In genomic region chr16:2586241-2586640, GRCh38 we compare ENCODE assay signal across 14 cellular contexts. TPM values are rescaled to one million over a fixed set of nuclear protein-coding genes. Genes with fewer than 3 reads are reported as not detected.
DNase-seq lines count a peak whose midpoint lies in the region; FAIRE-seq and TF ChIP-seq lines count a peak whose summit lies in the region.
"Had no signal": no experiment of that assay in that cellular context is flagged by ENCODE, and none has a peak within 500 bp of the region (broad histone marks: within the 10 kb centered on the region; RNA-seq: fewer than 3 reads in every experiment).

No MANE protein-coding gene starts in this region.

- H3K27me3 ChIP-seq in WERI-Rb-1 (ENCODE audit: insufficient read depth, low read depth, severe bottlenecking): no peaks in the 10 kb centered on the region
- no peaks in the 10 kb centered on the region for H3K27me3 ChIP-seq in left ventricle myocardium inferior (ENCODE audit: low read depth)
- no peaks in the 10 kb centered on the region for H3K27me3 ChIP-seq in small intestine (ENCODE audit: control insufficient read depth in 2 of 2, insufficient read depth in 2 of 2, low read length in 2 of 2)
- H3K27me3 ChIP-seq: BLaER1 treated with 17β-estradiol and CSF1 and Interleukin-3, amounts not matched to agents 10 nM and 100 nM; tibial nerve had no signal

- no peak overlapping the region for H3K4me3 ChIP-seq in WERI-Rb-1 (ENCODE audit: low read depth, low read length)
- no peak overlapping the region for H3K4me3 ChIP-seq in left ventricle myocardium inferior
- H3K4me3 ChIP-seq in small intestine (ENCODE audit: low read depth in 1 of 2, low read length in 2 of 2): no peak overlapping the region
- H3K4me3 ChIP-seq: BLaER1 treated with 17β-estradiol and CSF1 and Interleukin-3, amounts not matched to agents 10 nM and 100 nM; tibial nerve had no signal

- TF ChIP-seq CTCF in WERI-Rb-1 (IDR thresholded peaks at IDR 0.05; ENCODE audit: low read depth, low read length) (peak; percentile 31; the same call in 1 of the 2 replicates), left ventricle myocardium inferior (IDR thresholded peaks at IDR 0.05; ENCODE audit: borderline replicate concordance) (peak; percentile 19)

- no peak for FAIRE-seq in small intestine (lab: Jason Lieb, UNC)

- peak; percentile 23 for DNase-seq in stimulated activated CD4-positive, alpha-beta T cell treated with anti-CD3 and anti-CD28 coated beads, Interleukin-15, amount 100 ng/mL, for 24 hours
- DNase-seq in stimulated activated CD4-positive, alpha-beta T cell treated with anti-CD3 and anti-CD28 coated beads, Interleukin-4, amount 100 ng/mL, for 4 hours: no peak
- DNase-seq in WERI-Rb-1: no peak
- DNase-seq in left ventricle myocardium inferior: peak; percentile 9
- DNase-seq in COLO668 (lab: John Stamatoyannopoulos, UW; ENCODE audit: unreplicated experiment): no peak
- DNase-seq in small intestine: no peak
- DNase-seq in NCI-H1092 treated with DMSO at 0.1 percent for 48 hours (lab: John Stamatoyannopoulos, UW): no peak
- DNase-seq in activated naive CD4-positive, alpha-beta T cell treated with anti-CD3 and anti-CD28 coated beads, Interleukin-2, amount 50 U/mL, for 16 hours: no peak
- DNase-seq: dermis blood vessel endothelial cell, NCI-H1436, NCI-H82 had no signal

- WGBS in small intestine, 3 donors: 81 to 83% (median 82%) methylated on average over 12 of the region's 12 CpGs

- H3K9me3 ChIP-seq in WERI-Rb-1 (ENCODE audit: severe bottlenecking) (no peaks in the 10 kb centered on the region), left ventricle myocardium inferior (replicated peaks) (no peaks in the 10 kb centered on the region), small intestine (ENCODE audit: control insufficient read depth, low read depth) (no peaks in the 10 kb centered on the region)
- H3K9me3 ChIP-seq: BLaER1 treated with 17β-estradiol and CSF1 and Interleukin-3, amounts not matched to agents 10 nM and 100 nM; tibial nerve had no signal

- intact Hi-C loops in left ventricle myocardium inferior (cut with micrococcal nuclease): no loop called here

- H3K27ac ChIP-seq in WERI-Rb-1: no peak overlapping the region
- H3K27ac ChIP-seq in left ventricle myocardium inferior (replicated peaks): no peak overlapping the region
- no peak overlapping the region for H3K27ac ChIP-seq in small intestine (ENCODE audit: low read depth in 1 of 2, low read length in 1 of 2)
- H3K27ac ChIP-seq: BLaER1 treated with 17β-estradiol and CSF1 and Interleukin-3, amounts not matched to agents 10 nM and 100 nM; tibial nerve had no signal

- peaks cover 12% of the 10 kb centered on the region for H3K4me1 ChIP-seq in left ventricle myocardium inferior
- no peaks in the 10 kb centered on the region for H3K4me1 ChIP-seq in small intestine (ENCODE audit: control insufficient read depth in 2 of 2, insufficient read depth in 1 of 2, low read depth in 1 of 2, low read length in 1 of 2)

- H3K36me3 ChIP-seq in WERI-Rb-1: peaks cover 43% of the 10 kb centered on the region
- peaks cover 55% of the 10 kb centered on the region for H3K36me3 ChIP-seq in left ventricle myocardium inferior
- peaks cover 4 to 33% of the 10 kb centered on the region in 2 donors for H3K36me3 ChIP-seq in small intestine (ENCODE audit: control insufficient read depth in 2 of 2, insufficient read depth in 2 of 2, low read length in 2 of 2)

RNA-seq across cellular contexts. Expression of gene PDPK1, which starts 48.4 kb away (rescaled TPM):
- total RNA-seq in left ventricle myocardium inferior: 46.4 TPM
- 10 to 100 TPM; 22.2 to 34.0 (median 30.4) TPM for polyA plus RNA-seq in small intestine

RNA-seq across cellular contexts. Expression of gene CEMP1, which starts 55.0 kb away (rescaled TPM):
- total RNA-seq in left ventricle myocardium inferior: not detected
- 1 to 10 TPM in 1 of 3 donors, under 1 TPM in 2; 0.66 to 1.4 (median 0.89) TPM for polyA plus RNA-seq in small intestine
- total RNA-seq: dermis blood vessel endothelial cell, pulmonary artery endothelial cell, tibial nerve had no signal

Comparison
In these comparisons a context has a peak if more than half of its experiments do, and no peak if none do; other contexts are left out.
1. DNase-seq: peak in stimulated activated CD4-positive, alpha-beta T cell treated with anti-CD3 and anti-CD28 coated beads, Interleukin-15, amount 100 ng/mL, for 24 hours (single experiment) and left ventricle myocardium inferior (single experiment); none in stimulated activated CD4-positive, alpha-beta T cell treated with anti-CD3 and anti-CD28 coated beads, Interleukin-4, amount 100 ng/mL, for 4 hours (0 of 2), WERI-Rb-1 (single experiment), COLO668 (single experiment), small intestine (single experiment), NCI-H1092 treated with DMSO at 0.1 percent for 48 hours (single experiment) and activated naive CD4-positive, alpha-beta T cell treated with anti-CD3 and anti-CD28 coated beads, Interleukin-2, amount 50 U/mL, for 16 hours (single experiment).